In genomic region chr17:8746501-8747236, GRCh38 we compare ENCODE assay signal across 8 cellular contexts. TPM values are rescaled to one million over a fixed set of nuclear protein-coding genes. Genes with fewer than 3 reads are reported as not detected.
DNase-seq lines count a peak whose midpoint lies in the region; ATAC-seq, FAIRE-seq and TF ChIP-seq lines count a peak whose summit lies in the region.

No MANE protein-coding gene starts in this region.

- 12% methylated on average over 7 of the region's 9 CpGs for WGBS in prostate gland

- TF ChIP-seq POLR2A in prostate gland (IDR thresholded peaks at IDR 0.05) (no peak), H54 (IDR thresholded peaks at IDR 0.05; ENCODE audit: low read depth, low read length) (no peak)

- H3K4me1 ChIP-seq in MM.1S (ENCODE audit: low read length), result 0 out of 2 replicates have a peak, but pooled peaks cover 2% of the 10 kb centered on the region
- peaks cover 3% of the 10 kb centered on the region for H3K4me1 ChIP-seq in prostate gland (replicated peaks)

- TF ChIP-seq CTCF in MM.1S (IDR thresholded peaks at IDR 0.05; ENCODE audit: low read length), result no peak
- no peak for TF ChIP-seq CTCF in epithelial cell of proximal tubule (conservative IDR thresholded peaks at IDR 0.05; ENCODE audit: low read depth, low read length)
- TF ChIP-seq CTCF in prostate gland (IDR thresholded peaks at IDR 0.05), result no peak

- H3K9me2 ChIP-seq in MM.1S (replicated peaks; ENCODE audit: insufficient read depth, low read length), result no peaks in the 10 kb centered on the region

- no peak for ATAC-seq in HG03139 (IDR thresholded peaks at IDR 0.05; ENCODE audit: unreplicated experiment)

- H3K4me3 ChIP-seq in MM.1S (ENCODE audit: low read length), result peak overlapping the region; percentile 94
- H3K4me3 ChIP-seq in epithelial cell of proximal tubule (ENCODE audit: low read depth, low read length), result peak overlapping the region; percentile 57
- peak overlapping the region; percentile 51 to 52 for H3K4me3 ChIP-seq in prostate gland

- H3K27ac ChIP-seq in MM.1S (ENCODE audit: low read length) (no peak overlapping the region), prostate gland (no peak overlapping the region)

- H3F3A ChIP-seq in MM.1S (ENCODE audit: insufficient read depth, low read length), result no peaks in the 10 kb centered on the region

- H3K27me3 ChIP-seq in MM.1S (replicated peaks; ENCODE audit: insufficient read depth, low read length) (no peaks in the 10 kb centered on the region), prostate gland (replicated peaks; ENCODE audit: insufficient read depth) (no peaks in the 10 kb centered on the region)

- H2AFZ ChIP-seq in MM.1S (ENCODE audit: low read length), result peak overlapping the region; percentile 76

- no peak for FAIRE-seq in H54 (lab: Jason Lieb, UNC)

- intact Hi-C loops in prostate gland (cut with DNase I), result loop anchor here (2.0 to 5.0 kb wide), 2 partner anchors 174 to 336 kb away; no protein-coding TSS in a partner anchor

- H4K20me1 ChIP-seq in MM.1S (ENCODE audit: insufficient read depth, low read length), result no peaks in the 10 kb centered on the region

- H3K4me2 ChIP-seq in MM.1S (ENCODE audit: low read depth, low read length), result peak overlapping the region; percentile 94

- no peaks in the 10 kb centered on the region for H3K9me3 ChIP-seq in MM.1S (replicated peaks; ENCODE audit: insufficient read depth, low read length)
- no peaks in the 10 kb centered on the region for H3K9me3 ChIP-seq in prostate gland

- peak; percentile 40 for DNase-seq in ELR (ENCODE audit: low read depth)
- DNase-seq in MM.1S, result no peak
- DNase-seq in epithelial cell of proximal tubule (ENCODE audit: low read depth), result no peak
- DNase-seq in prostate gland (ENCODE audit: low spot score), result no peak
- no peak for DNase-seq in NCI-H226
- no peak for DNase-seq in foreskin melanocyte
- no peak for DNase-seq in H54 (ENCODE audit: insufficient read length, low spot score)

- peak overlapping the region; percentile 3; the same call in 1 of the 2 replicates for H3K9ac ChIP-seq in MM.1S (ENCODE audit: low read length)

- H3K36me3 ChIP-seq in MM.1S (replicated peaks; ENCODE audit: insufficient read depth, low read length) (no peaks in the 10 kb centered on the region), prostate gland (no peaks in the 10 kb centered on the region)

- H3K79me2 ChIP-seq in MM.1S (ENCODE audit: low read length), result no peaks in the 10 kb centered on the region

RNA-seq across cellular contexts. Expression of gene CCDC42, which starts 2.0 kb away (rescaled TPM):
- total RNA-seq in epithelial cell of proximal tubule, result not detected in 2 replicates
- total RNA-seq in prostate gland, result 10 to 100 TPM in 1 of 2 donors, not detected in 1; 12.2 TPM

RNA-seq across cellular contexts. Expression of gene SPDYE4, which starts 11.7 kb away (rescaled TPM):
- total RNA-seq in epithelial cell of proximal tubule (not detected in 2 replicates), prostate gland (under 1 TPM in 1 of 2 donors, not detected in 1; 0.91 TPM)

RNA-seq across cellular contexts. Expression of gene MFSD6L, which starts 52.5 kb away (rescaled TPM):
- total RNA-seq in epithelial cell of proximal tubule, result 0.43 TPM in 1 of 2 replicates, not detected in the other
- 1 to 10 TPM in 1 of 2 donors, under 1 TPM in 1; 0.41 to 1.9 TPM for total RNA-seq in prostate gland
